ENCODE assay signal across 15 cellular contexts in genomic region chrX:136064661-136065043, GRCh38.
A peak's percentile ranks its signal among the peaks of the same experiment; 100 is the strongest.
DNase-seq lines count a peak whose midpoint lies in the region; ATAC-seq and TF ChIP-seq lines count a peak whose summit lies in the region.
"Had no signal": no experiment of that assay in that cellular context is flagged by ENCODE, and none has a peak within 500 bp of the region (broad histone marks: within the 10 kb centered on the region; RNA-seq: fewer than 3 reads in every experiment).

No MANE protein-coding gene starts in this region.

- no peaks in the 10 kb centered on the region for H3K9me3 ChIP-seq in heart right ventricle
- no peaks in the 10 kb centered on the region for H3K9me3 ChIP-seq in ascending aorta
- H3K9me3 ChIP-seq in muscle layer of colon (ENCODE audit: low read length) = no peaks in the 10 kb centered on the region
- H3K9me3 ChIP-seq in aorta (ENCODE audit: control insufficient read depth, low read length) = no peaks in the 10 kb centered on the region
- H3K9me3 ChIP-seq: breast epithelium, pancreas, SJSA1 had no signal

- H3K27me3 Mint-ChIP-seq in type B pancreatic cell = no peaks in the 10 kb centered on the region

- H3K4me3 ChIP-seq in heart right ventricle (no peak overlapping the region), ascending aorta (no peak overlapping the region), muscle layer of colon (ENCODE audit: low read depth in 1 of 2, low read length in 2 of 2) (no peak overlapping the region), aorta (ENCODE audit: low read length in 2 of 2) (no peak overlapping the region)
- H3K4me3 ChIP-seq: breast epithelium, lung, pancreas, SJSA1 had no signal

- H3K27me3 ChIP-seq in heart right ventricle (peaks cover 0 to 5% (median 0%) of the 10 kb centered on the region in 7 donors), ascending aorta (no peaks in the 10 kb centered on the region), muscle layer of colon (ENCODE audit: control insufficient read depth in 1 of 2, insufficient read depth in 2 of 2, low read length in 2 of 2) (peaks cover 0 to 7% of the 10 kb centered on the region in 2 donors), aorta (ENCODE audit: control insufficient read depth in 1 of 2, insufficient read depth in 2 of 2, low read length in 1 of 2) (no peaks in the 10 kb centered on the region)
- H3K27me3 ChIP-seq: SJSA1 had no signal

- H3K4me1 Mint-ChIP-seq in type B pancreatic cell (ENCODE audit: unreplicated experiment) = peaks cover 6% of the 10 kb centered on the region

- H3K27ac ChIP-seq in heart right ventricle (peak overlapping the region in 8 of 10 donors; percentile 7 to 72 (median 58)), ascending aorta (peak overlapping the region; percentile 82 to 88), muscle layer of colon (ENCODE audit: low read depth, low read length) (peak overlapping the region; percentile 67), aorta (ENCODE audit: low read depth in 1 of 2, low read length in 2 of 2) (peak overlapping the region in 1 of 2 donors; percentile 76)
- H3K27ac ChIP-seq: pancreas, SJSA1 had no signal

- intact Hi-C loops in heart right ventricle (cut with DNase I) = no loop called here
- intact Hi-C loops in Right ventricle myocardium superior (cut with DNase I) = no loop called here
- intact Hi-C loops in ascending aorta (cut with DNase I) = loop anchor here (2.0 kb wide), 1 partner anchor 50 kb away; no protein-coding TSS in a partner anchor
- intact Hi-C loops in aorta (cut with DNase I) = loop anchor here in 1 of 2 donors (5.0 kb wide), 1 partner anchor 53 kb away; no protein-coding TSS in a partner anchor

- H3K9me3 Mint-ChIP-seq in type B pancreatic cell = no peaks in the 10 kb centered on the region

- peaks cover 0 to 24% (median 9%) of the 10 kb centered on the region in 9 donors for H3K4me1 ChIP-seq in heart right ventricle
- H3K4me1 ChIP-seq in ascending aorta = peaks cover 2 to 16% of the 10 kb centered on the region in 2 donors
- peaks cover 47% of the 10 kb centered on the region for H3K4me1 ChIP-seq in muscle layer of colon (ENCODE audit: insufficient read depth, low read length)
- H3K4me1 ChIP-seq in aorta (ENCODE audit: control insufficient read depth in 1 of 2, insufficient read depth in 2 of 2, low read length in 2 of 2) = no peaks in the 10 kb centered on the region
- H3K4me1 ChIP-seq: breast epithelium, pancreas had no signal

- 61 to 73% methylated on average over 3 of the region's 3 CpGs for WGBS in heart right ventricle, 2 donors
- WGBS in aorta, 2 donors = 48 to 60% methylated on average over 3 of the region's 3 CpGs

- no peaks in the 10 kb centered on the region for H3K36me3 Mint-ChIP-seq in type B pancreatic cell

- H3K4me3 Mint-ChIP-seq in type B pancreatic cell = no peak overlapping the region

- H3K9ac ChIP-seq in muscle layer of colon (ENCODE audit: low read length) = no peak overlapping the region

- H3K36me3 ChIP-seq in heart right ventricle (no peaks in the 10 kb centered on the region), ascending aorta (no peaks in the 10 kb centered on the region), muscle layer of colon (ENCODE audit: insufficient read depth, low read length) (no peaks in the 10 kb centered on the region), aorta (ENCODE audit: control insufficient read depth in 1 of 2, insufficient read depth in 2 of 2, low read length in 1 of 2) (no peaks in the 10 kb centered on the region)
- H3K36me3 ChIP-seq: breast epithelium, pancreas, SJSA1 had no signal

- H3K27ac Mint-ChIP-seq in type B pancreatic cell = peak overlapping the region; percentile 18

- ATAC-seq in heart right ventricle (no peak), Right ventricle myocardium superior (ENCODE audit: poor library complexity) (no peak), aorta (ENCODE audit: low FRiP score) (no peak), GM21423 (IDR thresholded peaks at IDR 0.05; ENCODE audit: unreplicated experiment) (no peak)
- ATAC-seq: pancreas had no signal

- no peak for TF ChIP-seq CTCF in heart right ventricle (IDR thresholded peaks at IDR 0.05)
- TF ChIP-seq CTCF in ascending aorta (IDR thresholded peaks at IDR 0.05) = no peak
- no peak for TF ChIP-seq CTCF in type B pancreatic cell (conservative IDR thresholded peaks at IDR 0.05)

- DNase-seq in heart right ventricle = no peak
- no peak for DNase-seq in Right ventricle myocardium superior
- no peak for DNase-seq in ascending aorta (ENCODE audit: low spot score in 2 of 2)
- no peak for DNase-seq in type B pancreatic cell (ENCODE audit: extremely low spot score, unreplicated experiment)
- no peak for DNase-seq in aorta
- DNase-seq in T-helper 9 cell = no peak
- DNase-seq: activated T-cell treated with anti-CD3 and anti-CD28 coated beads for 4 hours; DMS79; NK-92 treated with Interleukin-12 subunit alpha and Interleukin-12 subunit beta, amount 100 ng/mL, for 24 hours; pancreas had no signal
